Comparison of ENCODE assay signal across 8 cellular contexts in genomic region chr9:112332272-112332671, GRCh38. TPM values are rescaled to one million over a fixed set of nuclear protein-coding genes. Genes with fewer than 3 reads are reported as not detected.
DNase-seq lines count a peak whose midpoint lies in the region; ATAC-seq and TF ChIP-seq lines count a peak whose summit lies in the region.

No MANE protein-coding gene starts in this region.

- dilution Hi-C loops in mammary epithelial cell (cut with HindIII; ENCODE audit: low sequenced_read_pairs): no loop called here

- H3K4me1 ChIP-seq in KMS-11 (ENCODE audit: low read depth, poor library complexity, severe bottlenecking): peaks cover 36% of the 10 kb centered on the region
- peaks cover 11% of the 10 kb centered on the region for H3K4me1 ChIP-seq in mammary epithelial cell (ENCODE audit: insufficient read depth, low read length)
- H3K4me1 ChIP-seq in muscle layer of colon (ENCODE audit: insufficient read depth, low read length): peaks cover 15% of the 10 kb centered on the region

- H3K4me3 ChIP-seq in AG10803 (ENCODE audit: low read length): peak overlapping the region; percentile 70
- no peak overlapping the region for H3K4me3 ChIP-seq in KMS-11 (IDR thresholded peaks at IDR 0.05; ENCODE audit: insufficient read depth, low read depth, low read length)
- H3K4me3 ChIP-seq in mammary epithelial cell (replicated peaks in 1 of 3; ENCODE audit: insufficient read depth in 1 of 3, low read depth in 2 of 3, low read length in 3 of 3): peak overlapping the region; percentile 97 to 99 (median 98)
- H3K4me3 ChIP-seq in muscle layer of colon (ENCODE audit: low read depth in 1 of 2, low read length in 2 of 2): peak overlapping the region; percentile 81 to 98

- ATAC-seq in GM18511 (IDR thresholded peaks at IDR 0.05; ENCODE audit: unreplicated experiment): no peak
- ATAC-seq in GM21529 (IDR thresholded peaks at IDR 0.05; ENCODE audit: unreplicated experiment): no peak
- no peak for ATAC-seq in sciatic nerve

- DNase-seq in AG10803 (ENCODE audit: low read depth) (no peak), mammary epithelial cell (no peak), sciatic nerve (ENCODE audit: low spot score) (no peak), SIG-M5 treated with dmso at 0.1 percent for 504 hours (lab: John Stamatoyannopoulos, UW; ENCODE audit: unreplicated experiment) (no peak)

- peak overlapping the region; percentile 57 for H2AFZ ChIP-seq in KMS-11 (ENCODE audit: low read depth)
- peak overlapping the region; percentile 78 for H2AFZ ChIP-seq in mammary epithelial cell (ENCODE audit: low read depth, low read length)

- H3K27ac ChIP-seq in KMS-11: peak overlapping the region; percentile 85
- H3K27ac ChIP-seq in mammary epithelial cell (ENCODE audit: insufficient read depth, low read depth, low read length): peak overlapping the region; percentile 91
- H3K27ac ChIP-seq in muscle layer of colon (ENCODE audit: low read depth, low read length): peak overlapping the region; percentile 97

- no peaks in the 10 kb centered on the region for H3K27me3 ChIP-seq in KMS-11 (ENCODE audit: insufficient read depth, low read depth)
- H3K27me3 ChIP-seq in mammary epithelial cell (ENCODE audit: insufficient read depth, low read length): no peaks in the 10 kb centered on the region
- no peaks in the 10 kb centered on the region for H3K27me3 ChIP-seq in muscle layer of colon (ENCODE audit: control insufficient read depth in 1 of 2, insufficient read depth in 2 of 2, low read length in 2 of 2)

- H3K9ac ChIP-seq in KMS-11: peak overlapping the region; percentile 73
- peak overlapping the region; percentile 96 for H3K9ac ChIP-seq in mammary epithelial cell (ENCODE audit: insufficient read depth, low read length)
- H3K9ac ChIP-seq in muscle layer of colon (ENCODE audit: low read length): peak overlapping the region; percentile 58

- no peaks in the 10 kb centered on the region for H3K36me3 ChIP-seq in KMS-11 (ENCODE audit: insufficient read depth)
- H3K36me3 ChIP-seq in mammary epithelial cell (ENCODE audit: insufficient read depth, low read length): peaks cover 1% of the 10 kb centered on the region
- H3K36me3 ChIP-seq in muscle layer of colon (ENCODE audit: insufficient read depth, low read length): no peaks in the 10 kb centered on the region

- in situ Hi-C loops in mammary epithelial cell (cut with MboI; ENCODE audit: low sequenced_read_pairs in 2 of 2): no loop called here

- H3K4me2 ChIP-seq in KMS-11 (peak overlapping the region; percentile 91), mammary epithelial cell (ENCODE audit: insufficient read depth, low read depth, low read length) (peak overlapping the region; percentile 100)

- WGBS in mammary epithelial cell (ENCODE audit: low coverage, missing lambda C conversion rate): 7% methylated on average over 4 of the region's 4 CpGs

- H3K79me2 ChIP-seq in KMS-11 (ENCODE audit: insufficient read depth, low read depth) (peaks cover 54% of the 10 kb centered on the region), mammary epithelial cell (ENCODE audit: insufficient read depth, low read length) (peaks cover 59% of the 10 kb centered on the region)

- BruUV-seq in mammary epithelial cell (replicated peaks; lab: Mats Ljungman, UMichigan): TSS peak; percentile 25

- TF ChIP-seq CTCF in AG10803 (conservative IDR thresholded peaks at IDR 0.05; ENCODE audit: low read length) (no peak), KMS-11 (conservative IDR thresholded peaks at IDR 0.05; ENCODE audit: low read depth, low read length) (no peak), mammary epithelial cell (conservative IDR thresholded peaks at IDR 0.05 in 1 of 2, IDR thresholded peaks at IDR 0.05 in 1 of 2; ENCODE audit: extremely low read depth in 1 of 2, insufficient read depth in 1 of 2, low read depth in 1 of 2, low read length in 2 of 2) (no peak)

- H4K20me1 ChIP-seq in KMS-11 (ENCODE audit: insufficient read depth): no peaks in the 10 kb centered on the region
- no peaks in the 10 kb centered on the region for H4K20me1 ChIP-seq in mammary epithelial cell (ENCODE audit: insufficient read depth, low read length)

- intact Hi-C loops in mammary epithelial cell (cut with micrococcal nuclease) (loop anchor here (2.0 to 5.0 kb wide), 4 partner anchors 19 to 100 kb away; no protein-coding TSS in a partner anchor), sciatic nerve (cut with DNase I) (no loop called here)

- CTCF ChIA-PET in mammary epithelial cell (lab: Charles Lee; ENCODE audit: low non-redundant PET): no interaction called here

- H3K9me3 ChIP-seq in mammary epithelial cell (replicated peaks; ENCODE audit: insufficient read depth, low read length) (no peaks in the 10 kb centered on the region), muscle layer of colon (ENCODE audit: low read length) (no peaks in the 10 kb centered on the region)

RNA-seq across cellular contexts. Expression of gene PTBP3, which starts 1.1 kb away (rescaled TPM):
- total RNA-seq in mammary epithelial cell (10 to 100 TPM; 73.2 to 95.9 TPM), sciatic nerve (61.7 TPM)
- polyA plus RNA-seq in mammary epithelial cell: 71.9 TPM
- 142 TPM for polyA minus RNA-seq in mammary epithelial cell

RNA-seq across cellular contexts. Expression of gene HSDL2, which starts 47.6 kb away (rescaled TPM):
- total RNA-seq in mammary epithelial cell (10 to 100 TPM; 33.5 to 34.2 TPM), sciatic nerve (32.1 TPM)
- 28.2 TPM for polyA plus RNA-seq in mammary epithelial cell
- polyA minus RNA-seq in mammary epithelial cell: 20.9 TPM
